8 cellular contexts compared by ENCODE assay signal in the genomic region with DNA sequence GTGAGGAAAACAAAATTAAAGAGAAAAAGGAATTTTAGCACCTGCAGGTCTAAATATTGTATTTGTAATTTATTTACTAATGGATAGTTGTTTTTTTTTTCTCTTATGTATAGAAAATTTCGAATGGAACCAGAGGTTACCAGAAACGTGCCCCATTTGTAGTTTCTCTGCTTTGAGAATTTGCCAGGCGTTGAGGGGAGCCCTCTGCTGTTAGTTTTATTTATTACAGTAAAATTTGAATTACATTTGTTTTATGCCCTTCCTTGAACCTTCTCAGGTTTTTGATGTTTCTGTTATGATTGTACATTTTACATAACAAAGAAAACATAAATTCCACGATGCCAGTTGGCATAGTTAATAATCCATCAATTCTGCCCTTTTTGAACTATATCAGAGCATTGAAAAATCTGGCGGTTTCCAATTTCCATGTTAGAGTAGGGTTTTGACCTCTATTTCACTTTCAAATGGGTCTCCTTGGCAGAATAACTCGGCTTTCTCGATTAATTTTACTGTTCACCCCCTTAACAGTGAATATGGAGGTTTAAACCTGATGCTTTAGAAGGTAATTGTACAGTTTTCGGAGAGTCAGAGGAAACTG. TPM values are rescaled to one million over a fixed set of nuclear protein-coding genes. Genes with fewer than 3 reads are reported as not detected.
DNase-seq lines count a peak whose midpoint lies in the region; TF ChIP-seq lines count a peak whose summit lies in the region.

No MANE protein-coding gene starts in this region.

- peak; percentile 17 for DNase-seq in SIG-M5 treated with dmso at 0.1 percent for 504 hours (lab: John Stamatoyannopoulos, UW; ENCODE audit: unreplicated experiment)
- DNase-seq in SIG-M5 (lab: John Stamatoyannopoulos, UW) = no peak
- DNase-seq in NCI-H1105 treated with DMSO at 0.1 percent for 48 hours (lab: John Stamatoyannopoulos, UW) = peak; percentile 31
- peak; percentile 55 for DNase-seq in astrocyte of the spinal cord (ENCODE audit: low read depth, low spot score)
- DNase-seq in DMS79 treated with DMSO at 0.1 percent for 48 hours (lab: John Stamatoyannopoulos, UW) = no peak
- no peak for DNase-seq in MV-4-11 (lab: John Stamatoyannopoulos, UW)
- no peak for DNase-seq in retina

- no peaks in the 10 kb centered on the region for H3K9me3 ChIP-seq in liver (ENCODE audit: control insufficient read depth in 4 of 4, low read length in 3 of 4)

- 26% methylated on average over 8 of the region's 8 CpGs for WGBS in liver

- no peaks in the 10 kb centered on the region for H3K36me3 ChIP-seq in liver (ENCODE audit: control insufficient read depth in 4 of 4, insufficient read depth in 3 of 4, low read depth in 1 of 4, low read length in 3 of 4)

- TF ChIP-seq RAD21 in liver (IDR thresholded peaks at IDR 0.05) = peak; percentile 94 to 96

- no peak overlapping the region for H3K9ac ChIP-seq in liver (ENCODE audit: low read depth in 1 of 2, low read length in 2 of 2)

- TF ChIP-seq CTCF in astrocyte of the spinal cord (IDR thresholded peaks at IDR 0.05; ENCODE audit: low read depth, low read length) (peak; percentile 53), liver (IDR thresholded peaks at IDR 0.05; ENCODE audit: low read depth, low read length, missing input control) (peak; percentile 59)

- H3K27me3 ChIP-seq in liver (ENCODE audit: control insufficient read depth in 4 of 4, insufficient read depth in 4 of 4, low read length in 3 of 4) = no peaks in the 10 kb centered on the region

- no peak overlapping the region for H3K27ac ChIP-seq in liver (ENCODE audit: low read depth in 1 of 2, low read length in 2 of 2)

- no peak overlapping the region for H3K4me3 ChIP-seq in astrocyte of the spinal cord (ENCODE audit: low read depth, low read length)
- H3K4me3 ChIP-seq in liver (ENCODE audit: low read depth in 1 of 3, low read length in 3 of 3) = no peak overlapping the region

- in situ Hi-C loops in astrocyte of the spinal cord (cut with HindIII; ENCODE audit: low sequenced_read_pairs) = no loop called here

- H3K4me1 ChIP-seq in liver (ENCODE audit: control insufficient read depth in 4 of 4, insufficient read depth in 4 of 4, low read length in 3 of 4) = peaks cover 2 to 14% (median 10%) of the 10 kb centered on the region in 4 donors

TF ChIP-seq in liver, 16 proteins besides CTCF, POLR2A, EP300 and RAD21:
- no peak for TF ChIP-seq FOXA1 (IDR thresholded peaks at IDR 0.05)
- TF ChIP-seq NR2F2 (IDR thresholded peaks at IDR 0.05) = no peak

RNA-seq across cellular contexts. Expression of a gene that starts 35.1 kb away (rescaled TPM):
- not detected for total RNA-seq in liver
- not detected for polyA plus RNA-seq in liver

RNA-seq across cellular contexts. Expression of a gene that starts 57.7 kb away (rescaled TPM):
- 1 to 10 TPM; 4.5 to 6.0 TPM for total RNA-seq in liver
- polyA plus RNA-seq in liver = 1 to 10 TPM; 2.1 to 2.4 TPM

Comparison
In these comparisons a context has a peak if more than half of its experiments do, and no peak if none do; other contexts are left out.
1. DNase-seq: peak in SIG-M5 treated with dmso at 0.1 percent for 504 hours (single experiment), NCI-H1105 treated with DMSO at 0.1 percent for 48 hours (single experiment) and astrocyte of the spinal cord (single experiment); none in SIG-M5 (single experiment), DMS79 treated with DMSO at 0.1 percent for 48 hours (single experiment), MV-4-11 (single experiment) and retina (single experiment).